In the genomic region with DNA sequence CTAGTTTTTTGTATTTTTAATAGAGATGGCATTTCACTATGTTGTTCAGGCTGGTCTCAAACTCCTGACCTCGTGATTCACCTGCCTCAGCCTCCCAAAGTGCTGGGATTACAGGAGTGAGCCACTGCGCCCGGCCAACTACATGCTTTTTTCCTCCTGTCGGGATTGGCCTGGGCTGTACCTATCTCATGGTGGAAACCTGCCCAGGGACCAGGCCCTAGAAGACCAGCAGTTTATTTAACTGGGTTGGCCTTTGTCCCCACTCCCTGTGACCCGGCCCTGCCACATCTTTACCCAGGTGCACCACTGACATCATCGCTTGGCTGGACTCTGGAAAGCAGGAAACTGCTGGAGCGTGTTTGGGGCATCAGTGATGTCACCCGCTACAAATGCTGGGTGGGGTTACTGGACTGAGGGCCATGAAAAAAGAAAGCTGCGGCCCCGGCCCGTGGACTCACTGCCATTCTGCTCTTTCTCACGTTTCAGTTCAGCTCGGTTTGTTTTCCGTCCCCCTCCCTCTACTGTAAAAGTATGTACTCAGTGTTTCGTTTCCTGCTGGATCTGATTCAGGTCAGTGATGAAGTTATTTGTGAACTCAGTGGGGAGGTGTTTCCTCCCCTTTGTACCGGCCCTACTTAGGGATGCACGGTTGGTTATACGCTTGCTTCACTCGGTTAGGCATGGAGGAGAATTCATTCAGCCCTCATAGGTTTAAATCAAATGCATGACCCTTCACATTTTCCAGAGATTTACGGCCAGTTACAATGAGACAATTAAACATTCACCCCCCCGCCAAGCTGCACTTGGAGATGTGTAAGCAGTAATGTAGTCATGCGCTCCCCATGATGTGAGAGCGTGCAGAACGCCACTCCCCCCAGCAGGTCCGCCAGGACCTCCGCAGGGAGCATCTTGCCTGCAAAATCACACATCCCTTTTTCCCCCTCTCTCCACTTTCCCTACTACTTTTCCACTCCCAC, we compare ENCODE assay signal across 1 cellular context.
TF ChIP-seq lines count a peak whose summit lies in the region.

No MANE protein-coding gene starts in this region.

TF ChIP-seq in SK-N-SH treated with all-trans-retinoic acid at 6 μM for 48 hours, 23 proteins besides CTCF, POLR2A, EP300 and RAD21 (continued from another document):
- no peak for TF ChIP-seq TCF4 (CRISPR knock-in tag; IDR thresholded peaks at IDR 0.05; ENCODE audit: borderline replicate concordance)
- TF ChIP-seq ZFP30 (CRISPR knock-in tag; IDR thresholded peaks at IDR 0.05), result no peak
- TF ChIP-seq SNAI2 (CRISPR knock-in tag; IDR thresholded peaks at IDR 0.05), result no peak
- no peak for TF ChIP-seq OSR1 (CRISPR knock-in tag; IDR thresholded peaks at IDR 0.05)
